In genomic region chr11:118619444-118620205, GRCh38 we compare ENCODE assay signal across 8 cellular contexts. TPM values are rescaled to one million over a fixed set of nuclear protein-coding genes. Genes with fewer than 3 reads are reported as not detected.
DNase-seq lines count a peak whose midpoint lies in the region; ATAC-seq lines count a peak whose summit lies in the region.

No MANE protein-coding gene starts in this region.

- 64 to 76% methylated on average over 3 to 6 of the region's 6 CpGs for WGBS in mesodermal cell (ENCODE audit: insufficient coverage in 2 of 2), 2 experiments

- H3K36me3 ChIP-seq in mesodermal cell (ENCODE audit: control insufficient read depth, insufficient read depth, low read length), result peaks cover 39% of the 10 kb centered on the region

- H3K27me3 Mint-ChIP-seq in dendritic cell treated with granulocyte-macrophage colony-stimulating factor and Interleukin-4, amounts not matched to agents 40 ng/mL and 50 ng/mL, for 4 days, result peaks cover 22% of the 10 kb centered on the region
- peaks cover 12 to 23% of the 10 kb centered on the region in 2 donors for H3K27me3 Mint-ChIP-seq in T-cell
- peaks cover 12% of the 10 kb centered on the region for H3K27me3 Mint-ChIP-seq in activated T-helper 2 cell treated with anti-CD3 and anti-CD28 coated beads, Interferon-gamma antibody, Interleukin-2, Interleukin-4, amounts not matched to agents 10 μg/mL and 5 μg/mL and 100 μg/mL, durations not matched to agents 14 hours and 24 hours and 36 hours (ENCODE audit: low read depth)

- H3K9me3 Mint-ChIP-seq in dendritic cell treated with granulocyte-macrophage colony-stimulating factor and Interleukin-4, amounts not matched to agents 40 ng/mL and 50 ng/mL, for 4 days, result no peaks in the 10 kb centered on the region
- no peaks in the 10 kb centered on the region for H3K9me3 Mint-ChIP-seq in T-cell
- H3K9me3 Mint-ChIP-seq in activated T-helper 2 cell treated with anti-CD3 and anti-CD28 coated beads, Interferon-gamma antibody, Interleukin-2, Interleukin-4, amounts not matched to agents 10 μg/mL and 5 μg/mL and 100 μg/mL, durations not matched to agents 14 hours and 24 hours and 36 hours, result no peaks in the 10 kb centered on the region

- no peak for ATAC-seq in T-cell (replicated peaks in 1 of 4)
- no peak for ATAC-seq in GM19328 (IDR thresholded peaks at IDR 0.05; ENCODE audit: unreplicated experiment)

- peak overlapping the region; percentile 95 for H3K27ac ChIP-seq in mesodermal cell (ENCODE audit: low read depth, low read length, severe bottlenecking)

- POLR2A ChIA-PET in T-cell (lab: Charles Lee), result no interaction called here

- H3K36me3 Mint-ChIP-seq in dendritic cell treated with granulocyte-macrophage colony-stimulating factor and Interleukin-4, amounts not matched to agents 40 ng/mL and 50 ng/mL, for 4 days (ENCODE audit: low read depth), result no peaks in the 10 kb centered on the region
- H3K36me3 Mint-ChIP-seq in T-cell, result peaks cover 5% of the 10 kb centered on the region
- H3K36me3 Mint-ChIP-seq in activated T-helper 2 cell treated with anti-CD3 and anti-CD28 coated beads, Interferon-gamma antibody, Interleukin-2, Interleukin-4, amounts not matched to agents 10 μg/mL and 5 μg/mL and 100 μg/mL, durations not matched to agents 14 hours and 24 hours and 36 hours (ENCODE audit: low read depth), result no peaks in the 10 kb centered on the region

- intact Hi-C loops in dendritic cell treated with granulocyte-macrophage colony-stimulating factor and Interleukin-4, amounts not matched to agents 40 ng/mL and 50 ng/mL, for 4 days (cut with micrococcal nuclease), result no loop called here
- intact Hi-C loops in activated T-helper 2 cell treated with anti-CD3 and anti-CD28 coated beads, Interferon-gamma antibody, Interleukin-2, Interleukin-4, amounts not matched to agents 10 μg/mL and 5 μg/mL and 100 μg/mL, durations not matched to agents 14 hours and 24 hours and 36 hours (cut with micrococcal nuclease), result no loop called here

- CTCF ChIA-PET in T-cell (lab: Charles Lee), result no interaction called here

- H3K4me3 ChIP-seq in mesodermal cell (ENCODE audit: extremely low read depth, insufficient read depth, low read length, poor library complexity, severe bottlenecking), result no peak overlapping the region

- no peaks in the 10 kb centered on the region for H3K9me3 ChIP-seq in mesodermal cell (ENCODE audit: control insufficient read depth, low read length)

- H3K4me3 Mint-ChIP-seq in dendritic cell treated with granulocyte-macrophage colony-stimulating factor and Interleukin-4, amounts not matched to agents 40 ng/mL and 50 ng/mL, for 4 days, result no peak overlapping the region
- peak overlapping the region in 1 of 3 donors; percentile 77 for H3K4me3 Mint-ChIP-seq in T-cell
- H3K4me3 Mint-ChIP-seq in activated T-helper 2 cell treated with anti-CD3 and anti-CD28 coated beads, Interferon-gamma antibody, Interleukin-2, Interleukin-4, amounts not matched to agents 10 μg/mL and 5 μg/mL and 100 μg/mL, durations not matched to agents 14 hours and 24 hours and 36 hours (ENCODE audit: low read depth), result no peak overlapping the region

- peaks cover 71% of the 10 kb centered on the region for H3K4me1 ChIP-seq in mesodermal cell (ENCODE audit: control insufficient read depth, insufficient read depth, low read length, poor library complexity, severe bottlenecking)

- DNase-seq in AG08395 (ENCODE audit: low spot score) (peak; percentile 83), NCI-H2171 (lab: John Stamatoyannopoulos, UW) (peak; percentile 33), T-cell (no peak), DMS153 (lab: John Stamatoyannopoulos, UW) (no peak)
- DNase-seq in activated T-helper 2 cell treated with anti-CD3 and anti-CD28 coated beads, Interferon-gamma antibody, Interleukin-2, Interleukin-4, amounts not matched to agents 10 μg/mL and 5 μg/mL and 100 μg/mL, durations not matched to agents 14 hours and 24 hours and 36 hours (ENCODE audit: low spot score), result no peak

- H3K27ac Mint-ChIP-seq in dendritic cell treated with granulocyte-macrophage colony-stimulating factor and Interleukin-4, amounts not matched to agents 40 ng/mL and 50 ng/mL, for 4 days, result peak overlapping the region; percentile 8
- no peak overlapping the region for H3K27ac Mint-ChIP-seq in T-cell
- no peak overlapping the region for H3K27ac Mint-ChIP-seq in activated T-helper 2 cell treated with anti-CD3 and anti-CD28 coated beads, Interferon-gamma antibody, Interleukin-2, Interleukin-4, amounts not matched to agents 10 μg/mL and 5 μg/mL and 100 μg/mL, durations not matched to agents 14 hours and 24 hours and 36 hours

- H3K4me1 Mint-ChIP-seq in dendritic cell treated with granulocyte-macrophage colony-stimulating factor and Interleukin-4, amounts not matched to agents 40 ng/mL and 50 ng/mL, for 4 days (ENCODE audit: low read depth), result peaks cover 42% of the 10 kb centered on the region
- peaks cover 5 to 13% (median 5%) of the 10 kb centered on the region in 3 donors for H3K4me1 Mint-ChIP-seq in T-cell
- H3K4me1 Mint-ChIP-seq in activated T-helper 2 cell treated with anti-CD3 and anti-CD28 coated beads, Interferon-gamma antibody, Interleukin-2, Interleukin-4, amounts not matched to agents 10 μg/mL and 5 μg/mL and 100 μg/mL, durations not matched to agents 14 hours and 24 hours and 36 hours (ENCODE audit: low read depth), result peaks cover 8% of the 10 kb centered on the region

RNA-seq across cellular contexts. Expression of gene PHLDB1, which starts 12.2 kb away (rescaled TPM):
- polyA plus RNA-seq in mesodermal cell (2013, experiment 1 of 2), result 95.0 TPM
- polyA plus RNA-seq in mesodermal cell (2013, experiment 2 of 2), result 74.6 TPM
- total RNA-seq in T-cell, result 1 to 10 TPM; 1.8 to 7.8 (median 4.0) TPM
- 2.1 and 2.2 TPM in 2 replicates for total RNA-seq in activated T-helper 2 cell treated with anti-CD3 and anti-CD28 coated beads, Interferon-gamma antibody, Interleukin-2, Interleukin-4, amounts not matched to agents 10 μg/mL and 5 μg/mL and 100 μg/mL, durations not matched to agents 14 hours and 24 hours and 36 hours

RNA-seq across cellular contexts. Expression of gene ARCN1, which starts 47.4 kb away (rescaled TPM):
- 239 TPM for polyA plus RNA-seq in mesodermal cell (2013, experiment 1 of 2)
- 232 TPM for polyA plus RNA-seq in mesodermal cell (2013, experiment 2 of 2)
- 100 to 1,000 TPM in 3 of 5 donors, 10 to 100 TPM in 2; 80.6 to 117 (median 111) TPM for total RNA-seq in T-cell
- total RNA-seq in activated T-helper 2 cell treated with anti-CD3 and anti-CD28 coated beads, Interferon-gamma antibody, Interleukin-2, Interleukin-4, amounts not matched to agents 10 μg/mL and 5 μg/mL and 100 μg/mL, durations not matched to agents 14 hours and 24 hours and 36 hours, result 132 and 133 TPM in 2 replicates

RNA-seq across cellular contexts. Expression of gene IFT46, which starts 53.9 kb away (rescaled TPM):
- polyA plus RNA-seq in mesodermal cell (2013, experiment 1 of 2), result 19.8 TPM
- 22.0 TPM for polyA plus RNA-seq in mesodermal cell (2013, experiment 2 of 2)
- total RNA-seq in T-cell, result 10 to 100 TPM in 3 of 5 donors, 1 to 10 TPM in 2; 7.0 to 12.4 (median 11.3) TPM
- total RNA-seq in activated T-helper 2 cell treated with anti-CD3 and anti-CD28 coated beads, Interferon-gamma antibody, Interleukin-2, Interleukin-4, amounts not matched to agents 10 μg/mL and 5 μg/mL and 100 μg/mL, durations not matched to agents 14 hours and 24 hours and 36 hours, result 14.2 and 15.4 TPM in 2 replicates

RNA-seq across cellular contexts. Expression of gene TREH, which starts 59.8 kb away (rescaled TPM):
- polyA plus RNA-seq in mesodermal cell (2013, experiment 1 of 2), result not detected
- not detected for polyA plus RNA-seq in mesodermal cell (2013, experiment 2 of 2)
- total RNA-seq in T-cell, result not detected
- total RNA-seq in activated T-helper 2 cell treated with anti-CD3 and anti-CD28 coated beads, Interferon-gamma antibody, Interleukin-2, Interleukin-4, amounts not matched to agents 10 μg/mL and 5 μg/mL and 100 μg/mL, durations not matched to agents 14 hours and 24 hours and 36 hours, result not detected in 2 replicates

Comparison
In these comparisons a context has a peak if more than half of its experiments do, and no peak if none do; other contexts are left out.
1. DNase-seq: peak in AG08395 (single experiment) and NCI-H2171 (single experiment); none in T-cell (0 of 34), DMS153 (single experiment) and activated T-helper 2 cell treated with anti-CD3 and anti-CD28 coated beads, Interferon-gamma antibody, Interleukin-2, Interleukin-4, amounts not matched to agents 10 μg/mL and 5 μg/mL and 100 μg/mL, durations not matched to agents 14 hours and 24 hours and 36 hours (single experiment).